ENCODE assay signal across 1 cellular context in genomic region chr17:42798383-42799380, GRCh38.
TF ChIP-seq lines count a peak whose summit lies in the region.

TSS of gene CNTD1 (plus strand) at chr17:42798861. CDS start at chr17:42799068, 207 bp downstream.
A gene with protein sequence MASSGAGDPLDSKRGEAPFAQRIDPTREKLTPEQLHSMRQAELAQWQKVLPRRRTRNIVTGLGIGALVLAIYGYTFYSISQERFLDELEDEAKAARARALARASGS (minus strand): TSS chr17:42798704. CDS start chr17:42798681, 23 bp downstream.

TF ChIP-seq in HEK293, 187 proteins besides CTCF, POLR2A, EP300 and RAD21 (continued from another document and continues in another):
- TF ChIP-seq ZNF518A (tag by site-specific recombination; conservative IDR thresholded peaks at IDR 0.05; ENCODE audit: low read depth) (peak; percentile 53; the same call in 1 of the 2 replicates), ZNF138 (tag by site-specific recombination; IDR thresholded peaks at IDR 0.05; ENCODE audit: borderline replicate concordance) (no peak), ZNF239 (tag by site-specific recombination; IDR thresholded peaks at IDR 0.05) (no peak), WT1 (tag by site-specific recombination; IDR thresholded peaks at IDR 0.05) (no peak), ZNF670 (tag by site-specific recombination; IDR thresholded peaks at IDR 0.05; ENCODE audit: low read depth) (no peak), PRDM6 (tag by site-specific recombination; IDR thresholded peaks at IDR 0.05) (no peak), ZNF777 (tag by site-specific recombination; IDR thresholded peaks at IDR 0.05; ENCODE audit: borderline replicate concordance) (0 out of 2 replicates have a peak, but pooled peaks have one; percentile 49), ZNF266 (tag by site-specific recombination; IDR thresholded peaks at IDR 0.05; ENCODE audit: low read depth) (no peak), MEIS1 (CRISPR knock-in tag; IDR thresholded peaks at IDR 0.05; ENCODE audit: borderline replicate concordance) (no peak), SCRT2 (tag by site-specific recombination; IDR thresholded peaks at IDR 0.05) (no peak), KLF7 (tag by site-specific recombination; IDR thresholded peaks at IDR 0.05; ENCODE audit: borderline replicate concordance) (0 out of 2 replicates have a peak, but pooled peaks have one; percentile 44), BCL11B (tag by site-specific recombination; IDR thresholded peaks at IDR 0.05; ENCODE audit: low read depth) (no peak), ZNF37A (tag by site-specific recombination; IDR thresholded peaks at IDR 0.05) (no peak), KLF10 (tag by site-specific recombination; IDR thresholded peaks at IDR 0.05) (peak; percentile 60; the same call in 1 of the 2 replicates), ZFP37 (tag by site-specific recombination; IDR thresholded peaks at IDR 0.05) (no peak), ZNF221 (tag by site-specific recombination; IDR thresholded peaks at IDR 0.05; ENCODE audit: borderline replicate concordance) (no peak), SP2 (tag by site-specific recombination; IDR thresholded peaks at IDR 0.05) (peak; percentile 77), SCRT1 (tag by site-specific recombination; IDR thresholded peaks at IDR 0.05; ENCODE audit: borderline replicate concordance) (no peak), SETDB1 (IDR thresholded peaks at IDR 0.05; ENCODE audit: insufficient read length, low read length) (peak; percentile 89), ZNF416 (tag by site-specific recombination; IDR thresholded peaks at IDR 0.05) (0 out of 2 replicates have a peak, but pooled peaks have one; percentile 24), ZNF132 (tag by site-specific recombination; IDR thresholded peaks at IDR 0.05; ENCODE audit: borderline replicate concordance) (no peak), ZNF585B (tag by site-specific recombination; IDR thresholded peaks at IDR 0.05) (no peak), KLF16 (tag by site-specific recombination; IDR thresholded peaks at IDR 0.05) (peak; percentile 83), ZNF404 (tag by site-specific recombination; IDR thresholded peaks at IDR 0.05) (no peak), ZNF311 (tag by site-specific recombination; IDR thresholded peaks at IDR 0.05; ENCODE audit: borderline replicate concordance) (no peak), GLIS2 (tag by site-specific recombination; IDR thresholded peaks at IDR 0.05) (peak; percentile 73), ZNF341 (tag by site-specific recombination; IDR thresholded peaks at IDR 0.05; ENCODE audit: low read depth) (peak; percentile 58; the same call in 1 of the 2 replicates), ZNF324 (tag by site-specific recombination; IDR thresholded peaks at IDR 0.05) (no peak), ZNF112 (tag by site-specific recombination; IDR thresholded peaks at IDR 0.05) (no peak), ZNF10 (tag by site-specific recombination; IDR thresholded peaks at IDR 0.05) (no peak), ZNF114 (tag by site-specific recombination; IDR thresholded peaks at IDR 0.05) (no peak), ZNF692 (tag by site-specific recombination; IDR thresholded peaks at IDR 0.05) (peak; percentile 60; the same call in 1 of the 2 replicates), ZNF837 (tag by site-specific recombination; IDR thresholded peaks at IDR 0.05) (no peak), ZNF366 (tag by site-specific recombination; conservative IDR thresholded peaks at IDR 0.05) (0 out of 2 replicates have a peak, but pooled peaks have one; percentile 55), ZNF785 (tag by site-specific recombination; IDR thresholded peaks at IDR 0.05) (no peak; the same call in 1 of the 2 replicates), REPIN1 (tag by site-specific recombination; IDR thresholded peaks at IDR 0.05; ENCODE audit: low read depth) (no peak), ZFP69B (tag by site-specific recombination; IDR thresholded peaks at IDR 0.05) (no peak), GLI2 (tag by site-specific recombination; IDR thresholded peaks at IDR 0.05; ENCODE audit: borderline replicate concordance, low read depth) (no peak), ZNF626 (tag by site-specific recombination; IDR thresholded peaks at IDR 0.05) (no peak), ZNF707 (tag by site-specific recombination; IDR thresholded peaks at IDR 0.05) (no peak; the same call in 1 of the 2 replicates), MYNN (tag by site-specific recombination; IDR thresholded peaks at IDR 0.05; ENCODE audit: borderline replicate concordance) (no peak), ZNF426 (tag by site-specific recombination; IDR thresholded peaks at IDR 0.05) (no peak)
- TF ChIP-seq, protein P1, sequence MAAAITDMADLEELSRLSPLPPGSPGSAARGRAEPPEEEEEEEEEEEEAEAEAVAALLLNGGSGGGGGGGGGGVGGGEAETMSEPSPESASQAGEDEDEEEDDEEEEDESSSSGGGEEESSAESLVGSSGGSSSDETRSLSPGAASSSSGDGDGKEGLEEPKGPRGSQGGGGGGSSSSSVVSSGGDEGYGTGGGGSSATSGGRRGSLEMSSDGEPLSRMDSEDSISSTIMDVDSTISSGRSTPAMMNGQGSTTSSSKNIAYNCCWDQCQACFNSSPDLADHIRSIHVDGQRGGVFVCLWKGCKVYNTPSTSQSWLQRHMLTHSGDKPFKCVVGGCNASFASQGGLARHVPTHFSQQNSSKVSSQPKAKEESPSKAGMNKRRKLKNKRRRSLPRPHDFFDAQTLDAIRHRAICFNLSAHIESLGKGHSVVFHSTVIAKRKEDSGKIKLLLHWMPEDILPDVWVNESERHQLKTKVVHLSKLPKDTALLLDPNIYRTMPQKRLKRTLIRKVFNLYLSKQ (tag by site-specific recombination; IDR thresholded peaks at IDR 0.05; ENCODE audit: borderline replicate concordance), result no peak
- TF ChIP-seq, protein P2, sequence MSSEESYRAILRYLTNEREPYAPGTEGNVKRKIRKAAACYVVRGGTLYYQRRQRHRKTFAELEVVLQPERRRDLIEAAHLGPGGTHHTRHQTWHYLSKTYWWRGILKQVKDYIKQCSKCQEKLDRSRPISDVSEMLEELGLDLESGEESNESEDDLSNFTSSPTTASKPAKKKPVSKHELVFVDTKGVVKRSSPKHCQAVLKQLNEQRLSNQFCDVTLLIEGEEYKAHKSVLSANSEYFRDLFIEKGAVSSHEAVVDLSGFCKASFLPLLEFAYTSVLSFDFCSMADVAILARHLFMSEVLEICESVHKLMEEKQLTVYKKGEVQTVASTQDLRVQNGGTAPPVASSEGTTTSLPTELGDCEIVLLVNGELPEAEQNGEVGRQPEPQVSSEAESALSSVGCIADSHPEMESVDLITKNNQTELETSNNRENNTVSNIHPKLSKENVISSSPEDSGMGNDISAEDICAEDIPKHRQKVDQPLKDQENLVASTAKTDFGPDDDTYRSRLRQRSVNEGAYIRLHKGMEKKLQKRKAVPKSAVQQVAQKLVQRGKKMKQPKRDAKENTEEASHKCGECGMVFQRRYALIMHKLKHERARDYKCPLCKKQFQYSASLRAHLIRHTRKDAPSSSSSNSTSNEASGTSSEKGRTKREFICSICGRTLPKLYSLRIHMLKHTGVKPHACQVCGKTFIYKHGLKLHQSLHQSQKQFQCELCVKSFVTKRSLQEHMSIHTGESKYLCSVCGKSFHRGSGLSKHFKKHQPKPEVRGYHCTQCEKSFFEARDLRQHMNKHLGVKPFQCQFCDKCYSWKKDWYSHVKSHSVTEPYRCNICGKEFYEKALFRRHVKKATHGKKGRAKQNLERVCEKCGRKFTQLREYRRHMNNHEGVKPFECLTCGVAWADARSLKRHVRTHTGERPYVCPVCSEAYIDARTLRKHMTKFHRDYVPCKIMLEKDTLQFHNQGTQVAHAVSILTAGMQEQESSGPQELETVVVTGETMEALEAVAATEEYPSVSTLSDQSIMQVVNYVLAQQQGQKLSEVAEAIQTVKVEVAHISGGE (tag by site-specific recombination; conservative IDR thresholded peaks at IDR 0.05; ENCODE audit: low read depth), result peak; percentile 86
- TF ChIP-seq, protein P3, sequence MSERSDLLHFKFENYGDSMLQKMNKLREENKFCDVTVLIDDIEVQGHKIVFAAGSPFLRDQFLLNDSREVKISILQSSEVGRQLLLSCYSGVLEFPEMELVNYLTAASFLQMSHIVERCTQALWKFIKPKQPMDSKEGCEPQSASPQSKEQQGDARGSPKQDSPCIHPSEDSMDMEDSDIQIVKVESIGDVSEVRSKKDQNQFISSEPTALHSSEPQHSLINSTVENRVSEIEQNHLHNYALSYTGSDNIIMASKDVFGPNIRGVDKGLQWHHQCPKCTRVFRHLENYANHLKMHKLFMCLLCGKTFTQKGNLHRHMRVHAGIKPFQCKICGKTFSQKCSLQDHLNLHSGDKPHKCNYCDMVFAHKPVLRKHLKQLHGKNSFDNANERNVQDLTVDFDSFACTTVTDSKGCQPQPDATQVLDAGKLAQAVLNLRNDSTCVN (tag by site-specific recombination; optimal IDR thresholded peaks at IDR 0.05), result peak; percentile 90
- TF ChIP-seq, protein P4, sequence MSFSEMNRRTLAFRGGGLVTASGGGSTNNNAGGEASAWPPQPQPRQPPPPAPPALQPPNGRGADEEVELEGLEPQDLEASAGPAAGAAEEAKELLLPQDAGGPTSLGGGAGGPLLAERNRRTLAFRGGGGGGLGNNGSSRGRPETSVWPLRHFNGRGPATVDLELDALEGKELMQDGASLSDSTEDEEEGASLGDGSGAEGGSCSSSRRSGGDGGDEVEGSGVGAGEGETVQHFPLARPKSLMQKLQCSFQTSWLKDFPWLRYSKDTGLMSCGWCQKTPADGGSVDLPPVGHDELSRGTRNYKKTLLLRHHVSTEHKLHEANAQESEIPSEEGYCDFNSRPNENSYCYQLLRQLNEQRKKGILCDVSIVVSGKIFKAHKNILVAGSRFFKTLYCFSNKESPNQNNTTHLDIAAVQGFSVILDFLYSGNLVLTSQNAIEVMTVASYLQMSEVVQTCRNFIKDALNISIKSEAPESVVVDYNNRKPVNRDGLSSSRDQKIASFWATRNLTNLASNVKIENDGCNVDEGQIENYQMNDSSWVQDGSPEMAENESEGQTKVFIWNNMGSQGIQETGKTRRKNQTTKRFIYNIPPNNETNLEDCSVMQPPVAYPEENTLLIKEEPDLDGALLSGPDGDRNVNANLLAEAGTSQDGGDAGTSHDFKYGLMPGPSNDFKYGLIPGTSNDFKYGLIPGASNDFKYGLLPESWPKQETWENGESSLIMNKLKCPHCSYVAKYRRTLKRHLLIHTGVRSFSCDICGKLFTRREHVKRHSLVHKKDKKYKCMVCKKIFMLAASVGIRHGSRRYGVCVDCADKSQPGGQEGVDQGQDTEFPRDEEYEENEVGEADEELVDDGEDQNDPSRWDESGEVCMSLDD (tag by site-specific recombination; IDR thresholded peaks at IDR 0.05), result no peak
